ENCODE assay signal across 15 cellular contexts in genomic region chr22:37184816-37185541, GRCh38. TPM values are rescaled to one million over a fixed set of nuclear protein-coding genes. Genes with fewer than 3 reads are reported as not detected.
DNase-seq lines count a peak whose midpoint lies in the region; ATAC-seq and TF ChIP-seq lines count a peak whose summit lies in the region.
"Had no signal": no experiment of that assay in that cellular context is flagged by ENCODE, and none has a peak within 500 bp of the region (broad histone marks: within the 10 kb centered on the region; RNA-seq: fewer than 3 reads in every experiment).

No MANE protein-coding gene starts in this region.

- H3K36me3 ChIP-seq in neural progenitor cell: no peaks in the 10 kb centered on the region
- H3K36me3 ChIP-seq: adrenal gland, transverse colon had no signal

- ATAC-seq in central memory CD8-positive, alpha-beta T cell (replicated peaks; ENCODE audit: extremely low read depth, poor library complexity, severe bottlenecking): no peak
- ATAC-seq: activated T-cell treated with anti-CD3 and anti-CD28 coated beads, Interleukin-2, amount 50 U/mL, for 4 hours; SK-N-SH treated with all-trans-retinoic acid at 6 μM for 48 hours had no signal

- H3K4me1 ChIP-seq in neural progenitor cell: peaks cover 25% of the 10 kb centered on the region

- H3K4me3 ChIP-seq in neural progenitor cell: no peak overlapping the region
- H3K4me3 ChIP-seq: adrenal gland, transverse colon had no signal

- H3K27me3 Mint-ChIP-seq in IgD-negative memory B cell (peaks cover 1% of the 10 kb centered on the region), neural progenitor cell (ENCODE audit: insufficient read depth, low read depth) (peaks cover 5% of the 10 kb centered on the region)
- no peaks in the 10 kb centered on the region for H3K27me3 Mint-ChIP-seq in central memory CD8-positive, alpha-beta T cell

- H3K9me3 Mint-ChIP-seq in IgD-negative memory B cell (no peaks in the 10 kb centered on the region), neural progenitor cell (no peaks in the 10 kb centered on the region)
- no peaks in the 10 kb centered on the region for H3K9me3 Mint-ChIP-seq in central memory CD8-positive, alpha-beta T cell
- H3K9me3 Mint-ChIP-seq: activated T-cell treated with anti-CD3 and anti-CD28 coated beads, Interleukin-2, amount 50 U/mL, for 4 hours had no signal

- no peaks in the 10 kb centered on the region for H3K9me3 ChIP-seq in neural progenitor cell (ENCODE audit: low read depth)
- H3K9me3 ChIP-seq: adrenal gland, transverse colon had no signal

- H3K27me3 ChIP-seq in neural progenitor cell: no peaks in the 10 kb centered on the region
- H3K27me3 ChIP-seq: adrenal gland, transverse colon had no signal

- H2AFZ ChIP-seq in neural progenitor cell (replicated peaks): no peak overlapping the region
- H2AFZ ChIP-seq: parathyroid adenoma had no signal

- H3K4me1 Mint-ChIP-seq in IgD-negative memory B cell: peaks cover 6 to 14% (median 9%) of the 10 kb centered on the region in 3 donors
- peaks cover 67% of the 10 kb centered on the region for H3K4me1 Mint-ChIP-seq in central memory CD8-positive, alpha-beta T cell
- H3K4me1 Mint-ChIP-seq in neural progenitor cell: peaks cover 41% of the 10 kb centered on the region

- no peaks in the 10 kb centered on the region for H3K79me2 ChIP-seq in neural progenitor cell (ENCODE audit: low read depth)
- H3K79me2 ChIP-seq: parathyroid adenoma had no signal

- H3K27ac Mint-ChIP-seq in IgD-negative memory B cell (peak overlapping the region in 2 of 3 donors; percentile 18 to 22), neural progenitor cell (peak overlapping the region; percentile 86)
- peak overlapping the region; percentile 45 for H3K27ac Mint-ChIP-seq in central memory CD8-positive, alpha-beta T cell (ENCODE audit: low read depth)

- H3K4me3 Mint-ChIP-seq in IgD-negative memory B cell (no peak overlapping the region), neural progenitor cell (peak overlapping the region; percentile 18)
- H3K4me3 Mint-ChIP-seq in central memory CD8-positive, alpha-beta T cell: peak overlapping the region; percentile 63
- H3K4me3 Mint-ChIP-seq: activated T-cell treated with anti-CD3 and anti-CD28 coated beads, Interleukin-2, amount 50 U/mL, for 4 hours had no signal

- H4K20me1 ChIP-seq in neural progenitor cell (ENCODE audit: low read depth): no peaks in the 10 kb centered on the region

- H3K36me3 Mint-ChIP-seq in IgD-negative memory B cell: peaks cover 5% of the 10 kb centered on the region
- H3K36me3 Mint-ChIP-seq in central memory CD8-positive, alpha-beta T cell (ENCODE audit: insufficient read depth): peaks cover 3% of the 10 kb centered on the region
- H3K36me3 Mint-ChIP-seq in neural progenitor cell: peaks cover 5% of the 10 kb centered on the region

- DNase-seq in central memory CD8-positive, alpha-beta T cell (ENCODE audit: low spot score in 2 of 2): no peak
- DNase-seq in neural progenitor cell (ENCODE audit: low spot score) (no peak), NCI-H524 (lab: John Stamatoyannopoulos, UW) (no peak), NCI-H1048 (lab: John Stamatoyannopoulos, UW) (no peak)
- DNase-seq in activated effector memory CD4-positive, alpha-beta T cell treated with Interleukin-2 at 50 U/mL for 16 hours: no peak
- DNase-seq: activated T-cell treated with anti-CD3 and anti-CD28 coated beads, Interleukin-2, amount 50 U/mL, for 4 hours; adrenal gland; GDM1; GOT3; NCI-H1105; stimulated activated naive CD4-positive, alpha-beta T cell; transverse colon had no signal

- H3K9ac ChIP-seq in neural progenitor cell: no peak overlapping the region
- H3K9ac ChIP-seq: parathyroid adenoma had no signal

- H3F3A ChIP-seq in neural progenitor cell (ENCODE audit: low read depth): peaks cover 30% of the 10 kb centered on the region

- H3K27ac ChIP-seq in neural progenitor cell: no peak overlapping the region
- H3K27ac ChIP-seq: parathyroid adenoma, transverse colon had no signal

- no peak for TF ChIP-seq CTCF in neural progenitor cell (IDR thresholded peaks at IDR 0.05)

- no peak overlapping the region for H3K4me2 ChIP-seq in neural progenitor cell

RNA-seq across cellular contexts. Expression of gene C1QTNF6, which starts 3.1 kb away (rescaled TPM):
- 1.0 TPM for polyA plus RNA-seq in IgD-negative memory B cell
- total RNA-seq in neural progenitor cell (ENCODE audit: low replicate concordance): 7.2 and 12.2 TPM in 2 replicates

RNA-seq across cellular contexts. Expression of gene SSTR3, which starts 27.3 kb away (rescaled TPM):
- 0.95 TPM for polyA plus RNA-seq in IgD-negative memory B cell
- total RNA-seq in neural progenitor cell (ENCODE audit: low replicate concordance): 0.19 and 0.53 TPM in 2 replicates

RNA-seq across cellular contexts. Expression of gene IL2RB, which starts 35.3 kb away (rescaled TPM):
- polyA plus RNA-seq in IgD-negative memory B cell: 13.2 TPM
- total RNA-seq in neural progenitor cell (ENCODE audit: low replicate concordance): 0.62 TPM in 1 of 2 replicates, not detected in the other

RNA-seq across cellular contexts. Expression of gene RAC2, which starts 59.1 kb away (rescaled TPM):
- 1,067 TPM for polyA plus RNA-seq in IgD-negative memory B cell
- 1.7 and 2.1 TPM in 2 replicates for total RNA-seq in neural progenitor cell (ENCODE audit: low replicate concordance)

Comparison
In these comparisons a context has a peak if more than half of its experiments do, and no peak if none do; other contexts are left out.
1. H3K27ac Mint-ChIP-seq: peak in every context shown above with its lines; median percentile 86 in neural progenitor cell; 45 in central memory CD8-positive, alpha-beta T cell; 20 in IgD-negative memory B cell.
2. H3K4me3 Mint-ChIP-seq: peak in central memory CD8-positive, alpha-beta T cell (single experiment) and neural progenitor cell (single experiment); none in IgD-negative memory B cell (0 of 4).